Comparison of ENCODE assay signal across 26 cellular contexts in the genomic region with DNA sequence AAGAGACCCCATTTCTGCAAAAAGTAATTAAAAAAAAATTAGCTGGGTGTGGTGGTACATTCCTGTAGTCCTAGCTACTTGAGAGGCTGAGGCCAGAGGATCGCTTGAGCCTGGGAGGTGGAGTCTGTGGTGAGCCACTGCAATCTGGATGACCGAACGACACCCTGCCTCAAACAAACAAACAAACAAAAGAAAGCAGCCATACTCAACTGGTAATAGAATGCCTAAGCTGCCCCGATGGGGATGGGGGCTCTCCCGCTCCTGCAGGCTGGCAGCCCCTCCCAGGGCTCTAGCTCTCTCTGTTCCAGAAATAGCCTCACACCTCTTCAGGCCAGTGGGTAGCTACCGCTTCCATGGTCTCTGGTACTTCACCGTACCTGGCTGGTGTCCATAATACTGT.
DNase-seq lines count a peak whose midpoint lies in the region; ATAC-seq and TF ChIP-seq lines count a peak whose summit lies in the region.
"Had no signal": no experiment of that assay in that cellular context is flagged by ENCODE, and none has a peak within 500 bp of the region (broad histone marks: within the 10 kb centered on the region; RNA-seq: fewer than 3 reads in every experiment).

No MANE protein-coding gene starts in this region.

- H3K4me1 Mint-ChIP-seq in CD4-positive, alpha-beta T cell (ENCODE audit: low read depth), result no peaks in the 10 kb centered on the region

- peaks cover 47% of the 10 kb centered on the region for H3K36me3 ChIP-seq in right atrium auricular region
- H3K36me3 ChIP-seq in skeletal muscle tissue (ENCODE audit: control insufficient read depth in 3 of 3, insufficient read depth in 3 of 3, low read length in 3 of 3), result peaks cover 9 to 21% (median 12%) of the 10 kb centered on the region in 3 donors
- H3K36me3 ChIP-seq in WERI-Rb-1, result peaks cover 38% of the 10 kb centered on the region
- H3K36me3 ChIP-seq: cardiac muscle cell had no signal

- CTCF ChIA-PET in CD4-positive, alpha-beta T cell (lab: Charles Lee), result no interaction called here

- no peak overlapping the region for H3K4me3 Mint-ChIP-seq in CD4-positive, alpha-beta T cell
- H3K4me3 Mint-ChIP-seq: activated CD8-positive, alpha-beta T cell treated with anti-CD3 and anti-CD28 coated beads for 36 hours; activated naive CD4-positive, alpha-beta T cell treated with anti-CD3 and anti-CD28 coated beads for 36 hours; naive B cell had no signal

- H3K9ac ChIP-seq in skeletal muscle tissue (ENCODE audit: low read depth in 1 of 3, low read length in 3 of 3), result peak overlapping the region in 2 of 3 donors; percentile 11 to 25

- H3K9me3 ChIP-seq in right atrium auricular region (no peaks in the 10 kb centered on the region), skeletal muscle tissue (ENCODE audit: control insufficient read depth in 3 of 3, low read length in 3 of 3) (no peaks in the 10 kb centered on the region), WERI-Rb-1 (ENCODE audit: severe bottlenecking) (no peaks in the 10 kb centered on the region)
- no peaks in the 10 kb centered on the region for H3K9me3 ChIP-seq in CD4-positive, alpha-beta T cell (ENCODE audit: control insufficient read depth, low read length)
- H3K9me3 ChIP-seq: BE2C, Caco-2 had no signal

- POLR2A ChIA-PET in CD4-positive, alpha-beta T cell (lab: Charles Lee), result interaction anchor here (0.8 kb wide), 1 partner anchor 14 kb away, joined by 3 read pairs; no protein-coding TSS in a partner anchor

- no peak for TF ChIP-seq CTCF in right atrium auricular region (IDR thresholded peaks at IDR 0.05)
- TF ChIP-seq CTCF in CD4-positive, alpha-beta T cell (IDR thresholded peaks at IDR 0.05), result no peak
- TF ChIP-seq CTCF in WERI-Rb-1 (IDR thresholded peaks at IDR 0.05; ENCODE audit: low read depth, low read length), result no peak

- H3K36me3 Mint-ChIP-seq in CD4-positive, alpha-beta T cell (ENCODE audit: low read depth), result no peaks in the 10 kb centered on the region

- peak; percentile 12 for DNase-seq in activated CD8-positive, alpha-beta memory T cell treated with anti-CD3 and anti-CD28 coated beads, Interleukin-2, amount 50 U/mL, for 48 hours
- no peak for DNase-seq in activated CD8-positive, alpha-beta memory T cell treated with anti-CD3 and anti-CD28 coated beads, Interleukin-2, amount 50 U/mL, for 4 hours
- DNase-seq in right atrium auricular region (ENCODE audit: low spot score), result peak; percentile 57
- DNase-seq in CD4-positive, alpha-beta T cell, result no peak
- no peak for DNase-seq in WERI-Rb-1
- DNase-seq in activated T-cell treated with anti-CD3 and anti-CD28 coated beads, Interleukin-2, amount 50 U/mL, for 1 hour, result no peak
- DNase-seq in hippocampal formation (lab: John Stamatoyannopoulos, UW), result no peak
- DNase-seq: activated CD4-positive, CD25-positive, alpha-beta regulatory T cell; activated CD8-positive, alpha-beta T cell treated with anti-CD3 and anti-CD28 coated beads for 36 hours; activated naive CD4-positive, alpha-beta T cell treated with anti-CD3 and anti-CD28 coated beads for 36 hours; activated T-cell treated with anti-CD3 and anti-CD28 coated beads, Interleukin-2, amount 50 U/mL, for 48 hours; amniotic stem cell; BE2C; Caco-2; foreskin melanocyte; mesendoderm; naive B cell; NCI-H1092 treated with DMSO at 0.1 percent for 48 hours; NCI-H1930; NCI-H2227 treated with DMSO at 0.1 percent for 48 hours; NCI-H748 treated with DMSO at 0.1 percent for 48 hours; occipital lobe; retina; stimulated activated CD8-positive, alpha-beta memory T cell treated with anti-CD3 and anti-CD28 coated beads, Interleukin-4, amount 100 ng/mL, for 48 hours had no signal

- intact Hi-C loops in CD4-positive, alpha-beta T cell (cut with DNase I, micrococcal nuclease), result no loop called here

- no peaks in the 10 kb centered on the region for H3K9me3 Mint-ChIP-seq in CD4-positive, alpha-beta T cell
- H3K9me3 Mint-ChIP-seq: activated CD8-positive, alpha-beta T cell treated with anti-CD3 and anti-CD28 coated beads for 36 hours; activated naive CD4-positive, alpha-beta T cell treated with anti-CD3 and anti-CD28 coated beads for 36 hours; naive B cell had no signal

- no peaks in the 10 kb centered on the region for H3K27me3 ChIP-seq in right atrium auricular region
- no peaks in the 10 kb centered on the region for H3K27me3 ChIP-seq in skeletal muscle tissue (ENCODE audit: control insufficient read depth in 3 of 3, insufficient read depth in 3 of 3, low read length in 3 of 3)
- H3K27me3 ChIP-seq in CD4-positive, alpha-beta T cell (ENCODE audit: control insufficient read depth, insufficient read depth, low read length), result no peaks in the 10 kb centered on the region
- H3K27me3 ChIP-seq in WERI-Rb-1 (ENCODE audit: insufficient read depth, low read depth, severe bottlenecking), result no peaks in the 10 kb centered on the region
- H3K27me3 ChIP-seq: BE2C, cardiac muscle cell had no signal

- H3K4me3 ChIP-seq in right atrium auricular region (no peak overlapping the region), skeletal muscle tissue (ENCODE audit: low read length in 3 of 3) (no peak overlapping the region), WERI-Rb-1 (ENCODE audit: low read depth, low read length) (no peak overlapping the region)
- H3K4me3 ChIP-seq: cardiac muscle cell had no signal

- H3K27ac ChIP-seq in right atrium auricular region (peak overlapping the region; percentile 52 to 61), skeletal muscle tissue (ENCODE audit: low read depth, low read length) (peak overlapping the region; percentile 2), WERI-Rb-1 (no peak overlapping the region)
- H3K27ac ChIP-seq in CD4-positive, alpha-beta T cell (ENCODE audit: low read depth, low read length), result no peak overlapping the region
- H3K27ac ChIP-seq: cardiac muscle cell had no signal

- no peaks in the 10 kb centered on the region for H3K27me3 Mint-ChIP-seq in CD4-positive, alpha-beta T cell
- H3K27me3 Mint-ChIP-seq: activated CD8-positive, alpha-beta T cell treated with anti-CD3 and anti-CD28 coated beads for 36 hours; naive B cell had no signal

- no peak overlapping the region for H3K27ac Mint-ChIP-seq in CD4-positive, alpha-beta T cell
- H3K27ac Mint-ChIP-seq: activated CD8-positive, alpha-beta T cell treated with anti-CD3 and anti-CD28 coated beads for 36 hours; activated naive CD4-positive, alpha-beta T cell treated with anti-CD3 and anti-CD28 coated beads for 36 hours had no signal

- no peak for ATAC-seq in CD4-positive, alpha-beta T cell (ENCODE audit: poor library complexity)
- ATAC-seq: activated CD8-positive, alpha-beta T cell treated with anti-CD3 and anti-CD28 coated beads for 36 hours had no signal

- H3K4me1 ChIP-seq in right atrium auricular region, result peaks cover 0 to 91% of the 10 kb centered on the region in 2 donors
- H3K4me1 ChIP-seq in skeletal muscle tissue (ENCODE audit: control insufficient read depth in 3 of 3, insufficient read depth in 3 of 3, low read length in 3 of 3), result peaks cover 59 to 93% (median 86%) of the 10 kb centered on the region in 3 donors

Comparison
In these comparisons a context has a peak if more than half of its experiments do, and no peak if none do; other contexts are left out.
1. DNase-seq: peak in activated CD8-positive, alpha-beta memory T cell treated with anti-CD3 and anti-CD28 coated beads, Interleukin-2, amount 50 U/mL, for 48 hours (single experiment) and right atrium auricular region (single experiment); none in activated CD8-positive, alpha-beta memory T cell treated with anti-CD3 and anti-CD28 coated beads, Interleukin-2, amount 50 U/mL, for 4 hours (single experiment), CD4-positive, alpha-beta T cell (0 of 10), WERI-Rb-1 (single experiment), activated T-cell treated with anti-CD3 and anti-CD28 coated beads, Interleukin-2, amount 50 U/mL, for 1 hour (single experiment) and hippocampal formation (0 of 2).
2. H3K27ac ChIP-seq: peak in right atrium auricular region (2 of 2) and skeletal muscle tissue (single experiment); none in CD4-positive, alpha-beta T cell (single experiment) and WERI-Rb-1 (single experiment).